ENCODE assay signal across 23 cellular contexts in the genomic region with DNA sequence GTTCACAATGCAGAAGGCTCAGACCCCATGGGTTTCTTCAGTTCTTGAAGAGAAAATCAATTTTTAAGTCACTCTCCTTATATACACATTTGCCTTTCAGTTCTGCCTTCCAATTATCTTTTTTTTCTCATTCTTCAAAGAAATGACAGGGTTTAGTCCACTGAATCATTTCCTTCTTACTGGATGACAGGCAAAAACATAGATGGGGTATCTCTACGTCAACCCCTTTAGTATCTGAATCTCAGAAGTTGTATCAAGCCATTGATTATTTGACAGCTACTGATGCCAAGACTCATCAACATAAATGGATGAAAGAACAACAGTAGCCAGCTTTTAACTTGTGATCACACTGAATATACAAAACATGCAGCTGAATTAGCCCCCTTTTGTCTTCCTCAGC.
"Had no signal": no experiment of that assay in that cellular context is flagged by ENCODE, and none has a peak within 500 bp of the region (broad histone marks: within the 10 kb centered on the region; RNA-seq: fewer than 3 reads in every experiment).

No MANE protein-coding gene starts in this region.

- H3K27me3 ChIP-seq: esophagus squamous epithelium, gastroesophageal sphincter, neutrophil, ovary, right atrium auricular region, suprapubic skin, tibial nerve had no signal

- H3K36me3 ChIP-seq: ovary, prostate gland had no signal

- H3K4me1 ChIP-seq: prostate gland had no signal

- H3K9me3 Mint-ChIP-seq: activated CD4-positive, alpha-beta T cell treated with anti-CD3 and anti-CD28 coated beads, Interleukin-2, amount 10 ng/mL, durations not matched to agents 7 days and 5 days; activated naive CD8-positive, alpha-beta T cell treated with anti-CD3 and anti-CD28 coated beads for 36 hours; endodermal cell; nephron; stimulated activated naive CD8-positive, alpha-beta T cell treated with anti-CD3 and anti-CD28 coated beads, Interleukin-15, amount 100 ng/mL, for 72 hours had no signal

- H3K4me3 ChIP-seq: coronary artery, esophagus squamous epithelium, gastroesophageal sphincter, left ventricle myocardium inferior, ovary, prostate gland, right atrium auricular region, suprapubic skin, tibial nerve had no signal

- H3K9me3 ChIP-seq: esophagus squamous epithelium, gastroesophageal sphincter, left ventricle myocardium inferior, neutrophil, ovary, prostate gland, right atrium auricular region, suprapubic skin, tibial nerve had no signal

- H3K27ac Mint-ChIP-seq: activated CD4-positive, alpha-beta T cell treated with anti-CD3 and anti-CD28 coated beads, Interleukin-2, amount 10 ng/mL, durations not matched to agents 7 days and 5 days; activated naive CD8-positive, alpha-beta T cell treated with anti-CD3 and anti-CD28 coated beads for 36 hours; endodermal cell; nephron had no signal

- H3K27ac ChIP-seq: coronary artery, gastroesophageal sphincter, left ventricle myocardium inferior, neutrophil, ovary, prostate gland, right atrium auricular region, suprapubic skin, tibial nerve had no signal

- H3K27me3 Mint-ChIP-seq: activated CD4-positive, alpha-beta T cell treated with anti-CD3 and anti-CD28 coated beads, Interleukin-2, amount 10 ng/mL, durations not matched to agents 7 days and 5 days; activated naive CD8-positive, alpha-beta T cell treated with anti-CD3 and anti-CD28 coated beads for 36 hours; stimulated activated naive CD8-positive, alpha-beta T cell treated with anti-CD3 and anti-CD28 coated beads, Interleukin-15, amount 100 ng/mL, for 72 hours had no signal

- DNase-seq: activated CD4-positive, alpha-beta T cell treated with anti-CD3 and anti-CD28 coated beads, Interleukin-2, amount 10 ng/mL, durations not matched to agents 7 days and 5 days; activated naive CD4-positive, alpha-beta T cell treated with Interleukin-2 at 50 U/mL for 16 hours; activated naive CD8-positive, alpha-beta T cell treated with anti-CD3 and anti-CD28 coated beads for 36 hours; activated T-cell treated with anti-CD3 and anti-CD28 coated beads, Interleukin-2, amount 50 U/mL, for 1 hour; endodermal cell; esophagus squamous epithelium; head of caudate nucleus; hypothalamus; left ventricle myocardium inferior; midbrain; ovary; stimulated activated CD4-positive, alpha-beta T cell treated with anti-CD3 and anti-CD28 coated beads, Interleukin-4, amount 100 ng/mL, for 24 hours; stimulated activated naive CD8-positive, alpha-beta T cell treated with anti-CD3 and anti-CD28 coated beads, Interleukin-15, amount 100 ng/mL, for 72 hours; T-helper 1 cell; T-helper 9 cell had no signal

- H3K4me3 Mint-ChIP-seq: activated CD4-positive, alpha-beta T cell treated with anti-CD3 and anti-CD28 coated beads, Interleukin-2, amount 10 ng/mL, durations not matched to agents 7 days and 5 days; activated naive CD8-positive, alpha-beta T cell treated with anti-CD3 and anti-CD28 coated beads for 36 hours; endodermal cell; nephron; stimulated activated naive CD8-positive, alpha-beta T cell treated with anti-CD3 and anti-CD28 coated beads, Interleukin-15, amount 100 ng/mL, for 72 hours had no signal

- ATAC-seq: gastroesophageal sphincter; stimulated activated naive CD8-positive, alpha-beta T cell treated with anti-CD3 and anti-CD28 coated beads, Interleukin-15, amount 100 ng/mL, for 72 hours had no signal
